ENCODE assay signal across 6 cellular contexts in the genomic region with DNA sequence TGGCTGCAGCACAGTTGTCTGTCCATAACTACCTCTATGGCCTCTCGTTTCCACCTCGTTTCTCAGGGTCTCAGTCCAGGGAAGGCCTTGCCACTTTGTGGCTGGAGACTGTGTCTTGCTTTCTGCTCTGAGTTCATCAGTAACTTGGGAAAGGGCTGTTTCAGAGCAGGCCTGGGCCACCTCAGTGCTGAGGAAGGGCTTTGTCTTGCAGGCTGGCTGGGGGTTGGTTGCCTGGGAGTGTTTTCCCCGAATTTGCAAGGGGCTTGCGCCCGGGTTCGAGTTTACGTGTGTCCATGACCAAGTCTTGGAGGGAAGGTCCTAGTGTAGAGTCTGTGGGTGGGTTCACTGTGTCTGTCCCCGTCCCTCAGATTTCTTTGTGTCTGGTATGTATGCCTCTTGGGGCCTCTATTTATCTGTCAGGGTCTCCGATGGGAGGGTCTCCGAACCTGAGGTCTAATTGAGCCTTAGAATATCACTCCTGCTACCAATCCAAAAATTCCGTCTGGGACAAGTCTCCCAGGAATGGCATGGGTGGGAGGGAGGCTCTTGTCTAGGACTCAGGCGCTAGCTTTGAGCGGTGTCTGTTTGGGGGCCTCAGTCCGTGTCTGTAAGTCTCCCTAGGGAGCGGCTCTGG. TPM values are rescaled to one million over a fixed set of nuclear protein-coding genes. Genes with fewer than 3 reads are reported as not detected.
DNase-seq lines count a peak whose midpoint lies in the region; ATAC-seq and TF ChIP-seq lines count a peak whose summit lies in the region.

No MANE protein-coding gene starts in this region.

- no peak overlapping the region for H3K4me3 ChIP-seq in CD8-positive, alpha-beta T cell (ENCODE audit: low read depth, low read length)
- H3K4me3 ChIP-seq in brain microvascular endothelial cell (ENCODE audit: low read depth, low read length) (peak overlapping the region; percentile 85), muscle layer of duodenum (ENCODE audit: low read depth in 1 of 2, low read length in 2 of 2) (peak overlapping the region; percentile 67 to 88)

- peaks cover 24% of the 10 kb centered on the region for H3K4me1 Mint-ChIP-seq in CD8-positive, alpha-beta T cell (ENCODE audit: low read depth)
- peaks cover 30% of the 10 kb centered on the region for H3K4me1 Mint-ChIP-seq in activated CD8-positive, alpha-beta T cell treated with anti-CD3 and anti-CD28 coated beads, Interleukin-2, amount 10 ng/mL, durations not matched to agents 7 days and 5 days (ENCODE audit: low read depth)

- peaks cover 26% of the 10 kb centered on the region for H3K4me1 ChIP-seq in CD8-positive, alpha-beta T cell (ENCODE audit: insufficient read depth, low read length)
- H3K4me1 ChIP-seq in muscle layer of duodenum (ENCODE audit: control insufficient read depth in 1 of 2, insufficient read depth in 2 of 2, low read length in 2 of 2) = peaks cover 0 to 35% of the 10 kb centered on the region in 2 donors

- no peaks in the 10 kb centered on the region for H3K36me3 ChIP-seq in CD8-positive, alpha-beta T cell (ENCODE audit: insufficient read depth, low read length)
- H3K36me3 ChIP-seq in brain microvascular endothelial cell (replicated peaks) (peaks cover 31% of the 10 kb centered on the region), muscle layer of duodenum (ENCODE audit: control insufficient read depth in 1 of 2, insufficient read depth in 2 of 2, low read length in 2 of 2) (peaks cover 14 to 39% of the 10 kb centered on the region in 2 donors)

- no peaks in the 10 kb centered on the region for H3K9me3 ChIP-seq in CD8-positive, alpha-beta T cell (ENCODE audit: low read length)
- no peaks in the 10 kb centered on the region for H3K9me3 ChIP-seq in muscle layer of duodenum (ENCODE audit: control insufficient read depth in 1 of 2, low read length in 2 of 2)

- POLR2A ChIA-PET in CD8-positive, alpha-beta T cell (lab: Charles Lee) = no interaction called here
- POLR2A ChIA-PET in activated CD8-positive, alpha-beta T cell treated with anti-CD3 and anti-CD28 coated beads, Interleukin-2, amount 10 ng/mL, durations not matched to agents 7 days and 5 days (lab: Charles Lee) = interaction anchor here (1.0 to 1.2 kb wide), 2 partner anchors 11 to 291 kb away, joined by 3 read pairs; a partner anchor contains a TSS

- H3K27ac Mint-ChIP-seq in CD8-positive, alpha-beta T cell = no peak overlapping the region
- no peak overlapping the region for H3K27ac Mint-ChIP-seq in activated CD8-positive, alpha-beta T cell treated with anti-CD3 and anti-CD28 coated beads, Interleukin-2, amount 10 ng/mL, durations not matched to agents 7 days and 5 days

- no peak overlapping the region for H3K27ac ChIP-seq in CD8-positive, alpha-beta T cell (ENCODE audit: low read depth, low read length)
- H3K27ac ChIP-seq in brain microvascular endothelial cell (peak overlapping the region; percentile 90), muscle layer of duodenum (ENCODE audit: low read length) (peak overlapping the region; percentile 76)

- in situ Hi-C loops in brain microvascular endothelial cell (cut with HindIII; ENCODE audit: low pct_ligation_motif_present, low sequenced_read_pairs) = loop anchor here (25.0 kb wide), 2 partner anchors 284 to 534 kb away; a partner anchor contains a TSS

- CTCF ChIA-PET in CD8-positive, alpha-beta T cell (lab: Charles Lee) = interaction anchor here (0.9 kb wide), 1 partner anchor 11 kb away, joined by 4 read pairs; no protein-coding TSS in a partner anchor
- CTCF ChIA-PET in activated CD8-positive, alpha-beta T cell treated with anti-CD3 and anti-CD28 coated beads, Interleukin-2, amount 10 ng/mL, durations not matched to agents 7 days and 5 days (lab: Charles Lee) = interaction anchor here (1.2 kb wide), 1 partner anchor 11 kb away, joined by 9 read pairs; no protein-coding TSS in a partner anchor

- no peak for TF ChIP-seq CTCF in CD8-positive, alpha-beta T cell (IDR thresholded peaks at IDR 0.05)
- TF ChIP-seq CTCF in brain microvascular endothelial cell (IDR thresholded peaks at IDR 0.05; ENCODE audit: low read depth, low read length, missing control alignments) = no peak

- peaks cover 9% of the 10 kb centered on the region for H3K36me3 Mint-ChIP-seq in CD8-positive, alpha-beta T cell
- peaks cover 11% of the 10 kb centered on the region for H3K36me3 Mint-ChIP-seq in activated CD8-positive, alpha-beta T cell treated with anti-CD3 and anti-CD28 coated beads, Interleukin-2, amount 10 ng/mL, durations not matched to agents 7 days and 5 days (ENCODE audit: low read depth)

- no peak for ATAC-seq in CD8-positive, alpha-beta T cell
- no peak for ATAC-seq in HG03378 (IDR thresholded peaks at IDR 0.05; ENCODE audit: unreplicated experiment)
- no peak for ATAC-seq in GM21381 (IDR thresholded peaks at IDR 0.05; ENCODE audit: unreplicated experiment)
- no peak for ATAC-seq in activated CD8-positive, alpha-beta T cell treated with anti-CD3 and anti-CD28 coated beads, Interleukin-2, amount 10 ng/mL, durations not matched to agents 7 days and 5 days

- peaks cover 4% of the 10 kb centered on the region for H3K27me3 ChIP-seq in CD8-positive, alpha-beta T cell (ENCODE audit: insufficient read depth, low read length)
- H3K27me3 ChIP-seq in brain microvascular endothelial cell (replicated peaks) (no peaks in the 10 kb centered on the region), muscle layer of duodenum (ENCODE audit: low read depth, low read length) (no peaks in the 10 kb centered on the region)

- H3K4me3 Mint-ChIP-seq in CD8-positive, alpha-beta T cell = peak overlapping the region; percentile 35
- H3K4me3 Mint-ChIP-seq in activated CD8-positive, alpha-beta T cell treated with anti-CD3 and anti-CD28 coated beads, Interleukin-2, amount 10 ng/mL, durations not matched to agents 7 days and 5 days = no peak overlapping the region

- H3K9me3 Mint-ChIP-seq in CD8-positive, alpha-beta T cell = no peaks in the 10 kb centered on the region
- no peaks in the 10 kb centered on the region for H3K9me3 Mint-ChIP-seq in activated CD8-positive, alpha-beta T cell treated with anti-CD3 and anti-CD28 coated beads, Interleukin-2, amount 10 ng/mL, durations not matched to agents 7 days and 5 days (ENCODE audit: insufficient read depth)

- intact Hi-C loops in CD8-positive, alpha-beta T cell (cut with DNase I, micrococcal nuclease) = loop anchor here in 1 of 2 experiments (10.0 kb wide), 1 partner anchor 403 kb away; a partner anchor contains a TSS

- H3K27me3 Mint-ChIP-seq in CD8-positive, alpha-beta T cell (ENCODE audit: low read depth) = peaks cover 19% of the 10 kb centered on the region
- H3K27me3 Mint-ChIP-seq in activated CD8-positive, alpha-beta T cell treated with anti-CD3 and anti-CD28 coated beads, Interleukin-2, amount 10 ng/mL, durations not matched to agents 7 days and 5 days (ENCODE audit: low read depth) = peaks cover 31% of the 10 kb centered on the region

- DNase-seq in CD8-positive, alpha-beta T cell = no peak
- peak; percentile 24 for DNase-seq in brain microvascular endothelial cell
- DNase-seq in activated CD8-positive, alpha-beta T cell treated with anti-CD3 and anti-CD28 coated beads, Interleukin-2, amount 10 ng/mL, durations not matched to agents 7 days and 5 days = no peak

RNA-seq across cellular contexts. Expression of a gene that starts 0.6 kb away (rescaled TPM):
- under 1 TPM; 0.31 to 0.60 TPM for total RNA-seq in CD8-positive, alpha-beta T cell
- under 1 TPM; 0.83 to 0.92 TPM for total RNA-seq in activated CD8-positive, alpha-beta T cell treated with anti-CD3 and anti-CD28 coated beads, Interleukin-2, amount 10 ng/mL, durations not matched to agents 7 days and 5 days

RNA-seq across cellular contexts. Expression of a gene that starts 11.6 kb away (rescaled TPM):
- total RNA-seq in CD8-positive, alpha-beta T cell = 1 to 10 TPM; 1.8 to 2.4 TPM
- total RNA-seq in activated CD8-positive, alpha-beta T cell treated with anti-CD3 and anti-CD28 coated beads, Interleukin-2, amount 10 ng/mL, durations not matched to agents 7 days and 5 days = under 1 TPM in 1 of 2 experiments, not detected in 1; 0.13 TPM

RNA-seq across cellular contexts. Expression of a gene that starts 12.1 kb away (rescaled TPM):
- 10 to 100 TPM; 22.4 to 24.0 TPM for total RNA-seq in CD8-positive, alpha-beta T cell
- total RNA-seq in activated CD8-positive, alpha-beta T cell treated with anti-CD3 and anti-CD28 coated beads, Interleukin-2, amount 10 ng/mL, durations not matched to agents 7 days and 5 days = 10 to 100 TPM; 18.9 to 19.1 TPM

RNA-seq across cellular contexts. Expression of a gene that starts 28.8 kb away (rescaled TPM):
- total RNA-seq in CD8-positive, alpha-beta T cell = not detected
- total RNA-seq in activated CD8-positive, alpha-beta T cell treated with anti-CD3 and anti-CD28 coated beads, Interleukin-2, amount 10 ng/mL, durations not matched to agents 7 days and 5 days = under 1 TPM; 0.21 to 0.32 TPM

RNA-seq across cellular contexts. Expression of a gene that starts 36.8 kb away (rescaled TPM):
- 10 to 100 TPM; 62.8 to 67.8 TPM for total RNA-seq in CD8-positive, alpha-beta T cell
- 10 to 100 TPM; 31.7 to 32.8 TPM for total RNA-seq in activated CD8-positive, alpha-beta T cell treated with anti-CD3 and anti-CD28 coated beads, Interleukin-2, amount 10 ng/mL, durations not matched to agents 7 days and 5 days
